Comparison of ENCODE assay signal across 8 cellular contexts in the genomic region with DNA sequence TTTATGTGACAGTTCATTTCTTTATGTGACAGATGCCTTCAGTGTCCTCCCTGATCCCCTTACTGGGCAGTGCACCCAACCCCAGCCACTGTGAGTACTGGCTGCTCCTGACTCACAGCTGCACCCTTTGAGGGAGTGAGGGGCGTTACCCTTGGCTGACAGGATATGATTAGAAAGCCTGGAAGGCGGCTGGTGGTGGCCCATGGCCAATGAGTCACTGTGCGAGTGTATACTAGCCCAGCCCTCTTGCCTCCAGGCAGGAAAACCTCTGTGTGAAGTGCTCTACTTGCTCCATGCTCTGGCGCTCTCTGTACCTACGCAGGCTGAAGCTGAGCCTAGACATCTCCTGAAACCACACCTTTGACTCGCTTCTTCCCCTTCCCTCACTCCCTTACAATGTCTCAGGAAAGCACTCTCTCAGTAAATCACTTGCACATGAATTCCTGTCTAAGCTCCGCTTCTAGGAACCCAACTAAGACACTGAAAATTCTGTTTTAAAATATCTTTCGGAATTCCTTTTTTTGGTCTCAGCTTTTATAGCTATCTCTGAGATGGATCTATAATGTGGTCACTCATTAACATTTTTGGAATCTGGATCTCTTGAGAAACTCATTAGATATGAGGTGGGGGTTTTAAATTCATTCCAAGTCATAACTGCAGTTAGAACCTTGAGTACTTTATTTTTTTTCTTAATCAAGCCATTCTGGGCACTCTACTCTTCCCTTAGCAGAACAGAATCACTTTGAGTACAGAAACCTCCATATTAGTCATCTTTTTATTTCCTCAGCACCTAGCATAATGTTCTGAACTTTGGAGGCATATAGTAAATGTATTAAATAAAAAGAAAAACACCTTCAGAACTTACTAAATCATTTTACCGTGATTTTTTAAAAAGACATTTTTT. TPM values are rescaled to one million over a fixed set of nuclear protein-coding genes. Genes with fewer than 3 reads are reported as not detected.
A peak's percentile ranks its signal among the peaks of the same experiment; 100 is the strongest.
DNase-seq lines count a peak whose midpoint lies in the region; ATAC-seq, FAIRE-seq and TF ChIP-seq lines count a peak whose summit lies in the region.

No MANE protein-coding gene starts in this region.

- no peak overlapping the region; the same call in 2 of the 3 replicates for H3K27ac ChIP-seq in K562 (ENCODE audit: extremely low read depth, low read depth, low read length)
- no peak overlapping the region for H3K27ac ChIP-seq in testis

- no peaks in the 10 kb centered on the region for H3K79me2 ChIP-seq in K562 (ENCODE audit: control insufficient read depth, insufficient read depth, low read length)

- peak; percentile 70 for DNase-seq in activated CD4-positive, alpha-beta T cell treated with anti-CD3 and anti-CD28 coated beads for 36 hours
- DNase-seq in activated CD4-positive, alpha-beta T cell treated with anti-CD3 and anti-CD28 coated beads, Interleukin-2, amount 10 ng/mL, durations not matched to agents 7 days and 5 days, result no peak
- DNase-seq in NB4 (ENCODE audit: low read depth), result peak; percentile 79
- peak; percentile 66 to 92 (median 78) for DNase-seq in K562 (ENCODE audit: extremely low read depth in 1 of 4, low spot score in 3 of 4)
- DNase-seq in kidney glomerular epithelial cell (lab: John Stamatoyannopoulos, UW), result peak; percentile 95
- DNase-seq in testis, result peak; percentile 38
- no peak for DNase-seq in DMS114 treated with DMSO at 0.1 percent for 48 hours (lab: John Stamatoyannopoulos, UW; ENCODE audit: unreplicated experiment)
- no peak for DNase-seq in middle frontal gyrus (ENCODE audit: extremely low spot score, low spot score)

- WGBS in K562 (ENCODE audit: insufficient coverage, low coverage, missing lambda C conversion rate), result 14% methylated on average over 9 of the region's 9 CpGs
- 69 to 70% methylated on average over 8 to 9 of the region's 9 CpGs for WGBS in testis, 2 donors

- TF ChIP-seq RAD21 in K562 (CRISPR knock-in tag; conservative IDR thresholded peaks at IDR 0.05 in 1 of 2, IDR thresholded peaks at IDR 0.05 in 1 of 2), result peak in 1 of 2 experiments; percentile 23; a peak in 1 of 4 replicates

- peaks cover 6% of the 10 kb centered on the region for H3K4me1 Mint-ChIP-seq in activated CD4-positive, alpha-beta T cell treated with anti-CD3 and anti-CD28 coated beads for 36 hours
- peaks cover 4% of the 10 kb centered on the region for H3K4me1 Mint-ChIP-seq in activated CD4-positive, alpha-beta T cell treated with anti-CD3 and anti-CD28 coated beads, Interleukin-2, amount 10 ng/mL, durations not matched to agents 7 days and 5 days

- no peak; the same call in 1 of the 2 replicates for TF ChIP-seq EP300 in K562 (IDR thresholded peaks at IDR 0.05; ENCODE audit: low read length)

- H3K27me3 ChIP-seq in K562 (ENCODE audit: control insufficient read depth in 2 of 2, insufficient read depth in 2 of 2, low read length in 2 of 2) (no peaks in the 10 kb centered on the region), testis (no peaks in the 10 kb centered on the region)

- no peaks in the 10 kb centered on the region for H4K20me1 ChIP-seq in K562 (replicated peaks; ENCODE audit: control insufficient read depth, insufficient read depth, low read length)

- CTCF ChIA-PET in activated CD4-positive, alpha-beta T cell treated with anti-CD3 and anti-CD28 coated beads for 36 hours (lab: Charles Lee), result interaction anchor here (1.2 to 1.3 kb wide), 2 partner anchors 8 to 435 kb away, joined by 3 read pairs; no protein-coding TSS in a partner anchor
- CTCF ChIA-PET in activated CD4-positive, alpha-beta T cell treated with anti-CD3 and anti-CD28 coated beads, Interleukin-2, amount 10 ng/mL, durations not matched to agents 7 days and 5 days (lab: Charles Lee), result no interaction called here
- CTCF ChIA-PET in K562 (lab: Yijun Ruan, JAX; ENCODE audit: low intra/inter-chr PET ratio), result no interaction called here

- no peak overlapping the region for H3K27ac Mint-ChIP-seq in activated CD4-positive, alpha-beta T cell treated with anti-CD3 and anti-CD28 coated beads for 36 hours
- H3K27ac Mint-ChIP-seq in activated CD4-positive, alpha-beta T cell treated with anti-CD3 and anti-CD28 coated beads, Interleukin-2, amount 10 ng/mL, durations not matched to agents 7 days and 5 days, result no peak overlapping the region

- no peaks in the 10 kb centered on the region for H3K9me1 ChIP-seq in K562 (ENCODE audit: control insufficient read depth, insufficient read depth, low read length)

- peaks cover 2 to 3% of the 10 kb centered on the region in 2 experiments; a peak in 1 of 5 replicates for H3K4me1 ChIP-seq in K562 (replicated peaks in 1 of 2; ENCODE audit: control insufficient read depth in 2 of 2, insufficient read depth in 2 of 2, low read length in 2 of 2)
- H3K4me1 ChIP-seq in testis, result no peaks in the 10 kb centered on the region

- H3K4me3 ChIP-seq in NB4 (ENCODE audit: low read depth, low read length) (no peak overlapping the region), K562 (no peak overlapping the region), testis (no peak overlapping the region)

- POLR2A ChIA-PET in activated CD4-positive, alpha-beta T cell treated with anti-CD3 and anti-CD28 coated beads for 36 hours (lab: Charles Lee), result interaction anchor here (0.6 kb wide), 1 partner anchor 393 kb away, joined by 3 read pairs; no protein-coding TSS in a partner anchor
- POLR2A ChIA-PET in activated CD4-positive, alpha-beta T cell treated with anti-CD3 and anti-CD28 coated beads, Interleukin-2, amount 10 ng/mL, durations not matched to agents 7 days and 5 days (lab: Charles Lee), result no interaction called here
- POLR2A ChIA-PET in K562 (lab: Yijun Ruan, JAX), result interaction anchor here (1.6 kb wide), 1 partner anchor 8 kb away, joined by 6 read pairs; no protein-coding TSS in a partner anchor

- H3K36me3 Mint-ChIP-seq in activated CD4-positive, alpha-beta T cell treated with anti-CD3 and anti-CD28 coated beads for 36 hours (ENCODE audit: low read depth), result no peaks in the 10 kb centered on the region
- H3K36me3 Mint-ChIP-seq in activated CD4-positive, alpha-beta T cell treated with anti-CD3 and anti-CD28 coated beads, Interleukin-2, amount 10 ng/mL, durations not matched to agents 7 days and 5 days (ENCODE audit: low read depth), result no peaks in the 10 kb centered on the region

- H3K36me3 ChIP-seq in K562 (ENCODE audit: control insufficient read depth, insufficient read depth, low read length) (no peaks in the 10 kb centered on the region), testis (ENCODE audit: low read depth, missing control alignments) (no peaks in the 10 kb centered on the region)

- peaks cover 17% of the 10 kb centered on the region for H3K27me3 Mint-ChIP-seq in activated CD4-positive, alpha-beta T cell treated with anti-CD3 and anti-CD28 coated beads for 36 hours
- H3K27me3 Mint-ChIP-seq in activated CD4-positive, alpha-beta T cell treated with anti-CD3 and anti-CD28 coated beads, Interleukin-2, amount 10 ng/mL, durations not matched to agents 7 days and 5 days, result peaks cover 15% of the 10 kb centered on the region

- H2AFZ ChIP-seq in K562 (ENCODE audit: low read depth, low read length), result peak overlapping the region; percentile 78

- peak; percentile 100 for ATAC-seq in activated CD4-positive, alpha-beta T cell treated with anti-CD3 and anti-CD28 coated beads for 36 hours
- ATAC-seq in K562, result peak; percentile 100

- in situ Hi-C loops in K562 (cut with MboI), result loop anchor here (5.0 kb wide), 1 partner anchor 91 kb away; no protein-coding TSS in a partner anchor

- TF ChIP-seq CTCF in NB4 (IDR thresholded peaks at IDR 0.05; ENCODE audit: low read depth, low read length) (no peak), K562 (IDR thresholded peaks at IDR 0.05 in 2 of 3, conservative IDR thresholded peaks at IDR 0.05 in 1 of 3; ENCODE audit: insufficient read depth in 2 of 3, low read depth in 1 of 3, low read length in 3 of 3) (no peak), testis (IDR thresholded peaks at IDR 0.05) (no peak)

- TF ChIP-seq POLR2A in NB4 (IDR thresholded peaks at IDR 0.05; ENCODE audit: extremely low read depth, insufficient read length), result no peak
- TF ChIP-seq POLR2A in K562 (conservative IDR thresholded peaks at IDR 0.05), result no peak
- no peak for TF ChIP-seq POLR2A in testis (IDR thresholded peaks at IDR 0.05)

- intact Hi-C loops in activated CD4-positive, alpha-beta T cell treated with anti-CD3 and anti-CD28 coated beads for 36 hours (cut with DNase I, micrococcal nuclease), result no loop called here
- intact Hi-C loops in K562 (cut with micrococcal nuclease), result no loop called here
- intact Hi-C loops in testis (cut with DNase I; ENCODE audit: low total_unique reads), result no loop called here

- peak overlapping the region; percentile 53 for H3K4me2 ChIP-seq in K562 (ENCODE audit: insufficient read depth, low read length)

- H3K9me3 ChIP-seq in K562 (replicated peaks; ENCODE audit: control insufficient read depth, insufficient read depth, low read depth, low read length) (no peaks in the 10 kb centered on the region), testis (no peaks in the 10 kb centered on the region)

- H3K9me3 Mint-ChIP-seq in activated CD4-positive, alpha-beta T cell treated with anti-CD3 and anti-CD28 coated beads for 36 hours (ENCODE audit: low read depth), result no peaks in the 10 kb centered on the region
- H3K9me3 Mint-ChIP-seq in activated CD4-positive, alpha-beta T cell treated with anti-CD3 and anti-CD28 coated beads, Interleukin-2, amount 10 ng/mL, durations not matched to agents 7 days and 5 days, result no peaks in the 10 kb centered on the region

- no TSS peak for BruUV-seq in K562 (replicated peaks; lab: Mats Ljungman, UMichigan)

- peak; percentile 92 for FAIRE-seq in K562 (lab: Jason Lieb, UNC)

- no peak overlapping the region for H3K9ac ChIP-seq in K562 (ENCODE audit: insufficient read depth in 1 of 2, low read depth in 2 of 2, low read length in 2 of 2)

- no peak overlapping the region for H3K4me3 Mint-ChIP-seq in activated CD4-positive, alpha-beta T cell treated with anti-CD3 and anti-CD28 coated beads for 36 hours
- no peak overlapping the region for H3K4me3 Mint-ChIP-seq in activated CD4-positive, alpha-beta T cell treated with anti-CD3 and anti-CD28 coated beads, Interleukin-2, amount 10 ng/mL, durations not matched to agents 7 days and 5 days

RNA-seq across cellular contexts. Expression of a gene that starts 25.3 kb away (rescaled TPM):
- 10 to 100 TPM; 14.9 to 18.5 TPM for total RNA-seq in activated CD4-positive, alpha-beta T cell treated with anti-CD3 and anti-CD28 coated beads for 36 hours
- total RNA-seq in activated CD4-positive, alpha-beta T cell treated with anti-CD3 and anti-CD28 coated beads, Interleukin-2, amount 10 ng/mL, durations not matched to agents 7 days and 5 days, result 10 to 100 TPM; 16.5 to 20.1 TPM
- 12.1 and 32.6 TPM in 2 replicates for total RNA-seq in K562 (2011; cell fraction: chromatin; rRNA removed; ENCODE audit: low replicate concordance)
- total RNA-seq in K562 (2011; cell fraction: nucleolus; rRNA removed), result 4.0 and 6.4 TPM in 2 replicates
- 12.7 and 19.8 TPM in 2 replicates for total RNA-seq in K562 (2011; cell fraction: nucleoplasm; rRNA removed)
- 6.9 and 7.5 TPM in 2 replicates for total RNA-seq in K562 (2014; rRNA removed)
- 11.6 and 14.3 TPM in 2 replicates for total RNA-seq in K562 (2014; rRNA removed; fragmentation: Illumina TruSeq; extraction: Trizol)
- 13.9 and 14.5 TPM in 2 replicates for total RNA-seq in K562 (2015; rRNA removed; fragmentation: Illumina TruSeq; extraction: Trizol)
- total RNA-seq in K562 (2021), result 9.8 and 11.6 TPM in 2 replicates
- polyA plus RNA-seq in K562 (2011; rRNA removed), result 11.0 and 13.2 TPM in 2 replicates
- polyA plus RNA-seq in K562 (2011; cell fraction: cytosol; rRNA removed), result 5.0 and 5.3 TPM in 2 replicates
- 11.6 and 16.8 TPM in 2 replicates for polyA plus RNA-seq in K562 (2011; cell fraction: nucleus; rRNA removed)
- 4.9 and 6.5 TPM in 2 replicates for polyA plus RNA-seq in K562 (2012)
- 7.3 and 8.7 TPM in 2 replicates for polyA plus RNA-seq in K562 (2014; fragmentation: Illumina TruSeq; extraction: Trizol)
- polyA plus RNA-seq in K562 (2014; fragmentation: Nextera tagmentation; extraction: Ambion mirVana), result 1 to 10 TPM; 4.5 to 5.4 TPM
- polyA plus RNA-seq in K562 (2014; rRNA removed), result 6.9 and 8.4 TPM in 2 replicates
- polyA minus RNA-seq in K562 (2011; rRNA and poly(A)+ RNA removed), result 15.2 and 20.8 TPM in 2 replicates
- 9.8 and 10.5 TPM in 2 replicates for polyA minus RNA-seq in K562 (2011; cell fraction: cytosol; rRNA and poly(A)+ RNA removed)
- 7.5 and 14.4 TPM in 2 replicates for polyA minus RNA-seq in K562 (2011; cell fraction: nucleus; rRNA and poly(A)+ RNA removed)
- total RNA-seq in testis, result 10 to 100 TPM; 35.7 to 37.7 TPM
- polyA plus RNA-seq in testis (ENCODE audit: insufficient read depth, low read depth, low replicate concordance), result 47.6 TPM

Comparison
In these comparisons a context has a peak if more than half of its experiments do, and no peak if none do; other contexts are left out.
1. DNase-seq: peak in activated CD4-positive, alpha-beta T cell treated with anti-CD3 and anti-CD28 coated beads for 36 hours (single experiment), NB4 (single experiment), K562 (4 of 4), kidney glomerular epithelial cell (single experiment) and testis (single experiment); none in activated CD4-positive, alpha-beta T cell treated with anti-CD3 and anti-CD28 coated beads, Interleukin-2, amount 10 ng/mL, durations not matched to agents 7 days and 5 days (single experiment), DMS114 treated with DMSO at 0.1 percent for 48 hours (single experiment) and middle frontal gyrus (single experiment).